8 cellular contexts compared by ENCODE assay signal in genomic region chr12:62632521-62632920, GRCh38.
DNase-seq lines count a peak whose midpoint lies in the region; ATAC-seq, FAIRE-seq and TF ChIP-seq lines count a peak whose summit lies in the region.

No MANE protein-coding gene starts in this region.

- no peak overlapping the region for H3K56ac ChIP-seq in IMR-90 (ENCODE audit: extremely low read depth, insufficient read depth, low read length)

- no peak overlapping the region for H3K4me3 Mint-ChIP-seq in astrocyte (ENCODE audit: unreplicated experiment)

- no peak overlapping the region for H4K5ac ChIP-seq in IMR-90 (ENCODE audit: low read depth, low read length)

- no peak overlapping the region for H3K18ac ChIP-seq in IMR-90 (ENCODE audit: low read depth, low read length)

- H2BK20ac ChIP-seq in IMR-90 (ENCODE audit: low read depth, low read length), result no peak overlapping the region

- H4K91ac ChIP-seq in IMR-90 (ENCODE audit: insufficient read depth, low read depth, low read length), result no peak overlapping the region; the same call in 1 of the 2 replicates

- peak overlapping the region in 1 of 2 experiments; percentile 30; a peak in 1 of 4 replicates for H4K8ac ChIP-seq in IMR-90 (ENCODE audit: low read depth in 2 of 2, low read length in 2 of 2)

- H2BK15ac ChIP-seq in IMR-90 (ENCODE audit: low read depth, low read length), result no peak overlapping the region

- dilution Hi-C loops in IMR-90 (cut with HindIII; ENCODE audit: low sequenced_read_pairs, unreplicated experiment), result no loop called here

- H3K79me1 ChIP-seq in IMR-90 (ENCODE audit: low read depth in 1 of 2, low read length in 2 of 2), result no peaks in the 10 kb centered on the region

- no peak overlapping the region for H3K27ac Mint-ChIP-seq in astrocyte (ENCODE audit: unreplicated experiment)

- 15% methylated on average over 7 of the region's 17 CpGs; no CpG with 5 or more reads in 1 of the 2 experiments for WGBS in IMR-90 (ENCODE audit: extremely low coverage in 2 of 2, insufficient read length in 1 of 2), 2 experiments

- no peak overlapping the region for H2BK120ac ChIP-seq in IMR-90 (ENCODE audit: low read depth, low read length)

- H2AFZ ChIP-seq in IMR-90 (replicated peaks; ENCODE audit: low read length, poor library complexity) (peak overlapping the region; percentile 88), astrocyte (ENCODE audit: low read depth, low read length) (peak overlapping the region; percentile 84)

- no peak overlapping the region for H3K9ac ChIP-seq in IMR-90 (ENCODE audit: low read depth, low read length)
- peak overlapping the region; percentile 68 for H3K9ac ChIP-seq in astrocyte (ENCODE audit: low read length)

- H3K9me3 Mint-ChIP-seq in astrocyte (ENCODE audit: unreplicated experiment), result no peaks in the 10 kb centered on the region

- in situ Hi-C loops in IMR-90 (cut with MboI; ENCODE audit: low sequenced_read_pairs), result no loop called here

- no peaks in the 10 kb centered on the region for H3K36me3 ChIP-seq in IMR-90 (ENCODE audit: control insufficient read depth, insufficient read depth, low read length)
- H3K36me3 ChIP-seq in astrocyte (ENCODE audit: insufficient read depth, low read length), result no peaks in the 10 kb centered on the region

- CTCF ChIA-PET in IMR-90 (lab: Yijun Ruan, JAX), result no interaction called here

- peak overlapping the region; percentile 82 for H3K4me2 ChIP-seq in IMR-90 (ENCODE audit: low read depth, low read length)
- H3K4me2 ChIP-seq in astrocyte (ENCODE audit: low read length), result peak overlapping the region; percentile 92

- DNase-seq in Daoy (ENCODE audit: low read depth), result peak; percentile 77
- DNase-seq in IMR-90, result no peak
- DNase-seq in astrocyte (ENCODE audit: low read depth), result peak; percentile 25
- no peak for DNase-seq in skeletal muscle cell (ENCODE audit: low read depth)
- no peak for DNase-seq in NCI-H82 (lab: John Stamatoyannopoulos, UW)
- no peak for DNase-seq in NCI-H774 (lab: John Stamatoyannopoulos, UW)

- no peak for TF ChIP-seq POLR2A in IMR-90 (IDR thresholded peaks at IDR 0.05; ENCODE audit: low read depth, low read length)

- H3K79me2 ChIP-seq in astrocyte (ENCODE audit: insufficient read depth, low read length), result no peaks in the 10 kb centered on the region

- no peak overlapping the region for H3K14ac ChIP-seq in IMR-90 (replicated peaks; ENCODE audit: low read depth, low read length)

- H3K27me3 Mint-ChIP-seq in astrocyte (ENCODE audit: low read depth, unreplicated experiment), result peaks cover 25% of the 10 kb centered on the region

- H3K4me1 ChIP-seq in IMR-90 (ENCODE audit: control insufficient read depth, insufficient read depth, low read length), result no peaks in the 10 kb centered on the region
- H3K4me1 ChIP-seq in astrocyte (ENCODE audit: insufficient read depth, low read length), result peaks cover 16% of the 10 kb centered on the region

- 0 out of 2 replicates have a peak, but pooled peaks cover 2% of the 10 kb centered on the region for H3K9me3 ChIP-seq in IMR-90 (ENCODE audit: control insufficient read depth, insufficient read depth, low read length)
- H3K9me3 ChIP-seq in astrocyte (ENCODE audit: insufficient read depth, low read depth, low read length), result no peaks in the 10 kb centered on the region

- no peak overlapping the region for H3K4ac ChIP-seq in IMR-90 (ENCODE audit: low read depth, low read length)

- no peaks in the 10 kb centered on the region for H3K36me3 Mint-ChIP-seq in astrocyte (ENCODE audit: low read depth, unreplicated experiment)

- H2AK9ac ChIP-seq in IMR-90 (replicated peaks; ENCODE audit: low read depth, low read length, poor library complexity), result peak overlapping the region; percentile 17

- H3K27ac ChIP-seq in IMR-90 (ENCODE audit: insufficient read depth, low read length), result no peak overlapping the region
- no peak overlapping the region for H3K27ac ChIP-seq in astrocyte (ENCODE audit: low read depth, low read length)

- no peak overlapping the region for H3K23ac ChIP-seq in IMR-90 (ENCODE audit: low read depth, low read length)

- H3K27me3 ChIP-seq in IMR-90 (ENCODE audit: control insufficient read depth, insufficient read depth, low read length) (peaks cover 5% of the 10 kb centered on the region), astrocyte (ENCODE audit: insufficient read depth, low read length) (no peaks in the 10 kb centered on the region)

- no peak for FAIRE-seq in astrocyte (lab: Jason Lieb, UNC)

- no peak overlapping the region for H2AK5ac ChIP-seq in IMR-90 (ENCODE audit: low read depth, low read length)

- ATAC-seq in GM21360 (IDR thresholded peaks at IDR 0.05; ENCODE audit: unreplicated experiment) (peak; percentile 51), IMR-90 (ENCODE audit: low read depth) (peak; percentile 21; the same call in 1 of the 2 replicates)

- no peak overlapping the region for H2BK5ac ChIP-seq in IMR-90 (ENCODE audit: low read depth, low read length, poor library complexity, severe bottlenecking)

- no peak for TF ChIP-seq RAD21 in IMR-90 (IDR thresholded peaks at IDR 0.05; ENCODE audit: low read length)

- no peak for TF ChIP-seq CTCF in IMR-90 (conservative IDR thresholded peaks at IDR 0.05; ENCODE audit: low read depth, low read length)
- no peak for TF ChIP-seq CTCF in astrocyte (IDR thresholded peaks at IDR 0.05; ENCODE audit: insufficient read depth, low read depth, low read length)

- POLR2A ChIA-PET in IMR-90 (lab: Charles Lee; ENCODE audit: unreplicated experiment), result no interaction called here

- H3K4me1 Mint-ChIP-seq in astrocyte (ENCODE audit: low read depth, unreplicated experiment), result no peaks in the 10 kb centered on the region

- no peaks in the 10 kb centered on the region for H4K20me1 ChIP-seq in IMR-90 (ENCODE audit: insufficient read depth, low read length)
- H4K20me1 ChIP-seq in astrocyte (ENCODE audit: insufficient read depth, low read length), result no peaks in the 10 kb centered on the region

- peak overlapping the region; percentile 50; the same call in 1 of the 2 replicates for H3K4me3 ChIP-seq in IMR-90 (ENCODE audit: insufficient read depth, low read depth, low read length)
- H3K4me3 ChIP-seq in astrocyte (ENCODE audit: insufficient read depth, low read depth, low read length), result peak overlapping the region; percentile 62
- H3K4me3 ChIP-seq in iPS-11a (ENCODE audit: low read depth, low read length), result peak overlapping the region; percentile 53
- H3K4me3 ChIP-seq in skeletal muscle cell (ENCODE audit: low read depth, low read length), result peak overlapping the region; percentile 52

- no TSS peak for BruUV-seq in IMR-90 (replicated peaks; lab: Mats Ljungman, UMichigan)

- intact Hi-C loops in IMR-90 (cut with micrococcal nuclease), result loop anchor here (5.0 kb wide), 1 partner anchor 130 kb away; no protein-coding TSS in a partner anchor

- H3K9me1 ChIP-seq in IMR-90 (ENCODE audit: insufficient read depth, low read length), result no peaks in the 10 kb centered on the region

TF ChIP-seq in IMR-90, 13 proteins besides CTCF, POLR2A, EP300 and RAD21:
- no peak for TF ChIP-seq BHLHE40 (IDR thresholded peaks at IDR 0.05; ENCODE audit: low read depth, low read length)
- TF ChIP-seq USF2 (IDR thresholded peaks at IDR 0.05; ENCODE audit: low read depth, low read length), result no peak
- no peak for TF ChIP-seq CHD1 (IDR thresholded peaks at IDR 0.05; ENCODE audit: low read depth, low read length)
- no peak for TF ChIP-seq MXI1 (IDR thresholded peaks at IDR 0.05; ENCODE audit: borderline replicate concordance, low read depth, low read length)
- no peak for TF ChIP-seq FOS (IDR thresholded peaks at IDR 0.05; ENCODE audit: low read depth, low read length)
- no peak for TF ChIP-seq ELK1 (IDR thresholded peaks at IDR 0.05; ENCODE audit: borderline replicate concordance, low read depth, low read length)
- TF ChIP-seq CEBPB (IDR thresholded peaks at IDR 0.05; ENCODE audit: low read depth, low read length), result no peak
- TF ChIP-seq NFE2L2 (IDR thresholded peaks at IDR 0.05; ENCODE audit: low read depth, low read length), result no peak
- TF ChIP-seq MAZ (IDR thresholded peaks at IDR 0.05; ENCODE audit: borderline replicate concordance, low read depth, low read length), result no peak
- TF ChIP-seq MAFK (IDR thresholded peaks at IDR 0.05; ENCODE audit: low read depth, low read length), result no peak
- no peak for TF ChIP-seq RCOR1 (IDR thresholded peaks at IDR 0.05; ENCODE audit: insufficient replicate concordance, low read length)
- TF ChIP-seq SMC3 (IDR thresholded peaks at IDR 0.05; ENCODE audit: low read depth, low read length), result no peak
- no peak for TF ChIP-seq RFX5 (IDR thresholded peaks at IDR 0.05; ENCODE audit: low read depth, low read length)

Comparison
In these comparisons a context has a peak if more than half of its experiments do, and no peak if none do; other contexts are left out.
1. DNase-seq: peak in Daoy (single experiment) and astrocyte (single experiment); none in IMR-90 (single experiment), skeletal muscle cell (single experiment), NCI-H82 (single experiment) and NCI-H774 (single experiment).
2. Peak in every context shown above with its lines, with median percentiles within 50 percentile points of each other: H3K4me3 ChIP-seq.